8 cellular contexts compared by ENCODE assay signal in the genomic region with DNA sequence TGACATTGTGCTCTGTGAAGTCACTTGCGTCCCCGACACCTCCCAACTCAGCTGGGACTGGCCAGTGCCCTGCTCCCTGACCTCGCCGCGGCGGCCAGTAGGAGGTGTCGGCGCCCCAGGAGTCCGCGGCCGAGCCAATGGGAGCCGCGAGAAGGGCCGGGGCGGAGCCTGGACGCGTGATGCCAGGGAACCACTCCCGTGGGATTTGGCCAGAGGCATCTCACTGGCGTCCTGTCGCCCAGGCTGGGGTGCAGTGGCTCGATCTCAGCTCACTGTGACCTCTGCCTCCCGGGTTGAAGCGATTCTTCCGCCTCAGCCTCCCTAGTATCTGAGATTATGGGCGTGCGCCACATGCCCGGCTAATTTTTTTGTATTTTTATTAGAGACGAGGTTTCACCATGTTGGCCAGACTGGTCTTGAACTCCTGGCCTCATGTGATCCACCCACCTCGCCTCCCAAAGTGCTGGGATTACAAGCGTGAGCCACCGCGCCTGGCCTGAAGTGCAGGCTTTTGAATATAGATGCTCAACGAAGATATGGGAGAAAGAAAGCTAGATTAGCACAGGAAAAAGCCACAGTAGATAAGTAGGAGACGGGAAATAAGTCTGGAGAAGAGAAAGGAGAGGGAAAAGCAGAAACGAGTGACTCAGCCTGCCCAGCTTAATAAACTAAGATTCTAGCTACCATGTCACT. TPM values are rescaled to one million over a fixed set of nuclear protein-coding genes. Genes with fewer than 3 reads are reported as not detected.
DNase-seq lines count a peak whose midpoint lies in the region; ATAC-seq and TF ChIP-seq lines count a peak whose summit lies in the region.

No MANE protein-coding gene starts in this region.

- TF ChIP-seq CTCF in CD14-positive monocyte (IDR thresholded peaks at IDR 0.05): peak; percentile 39
- TF ChIP-seq CTCF in GM20000 (IDR thresholded peaks at IDR 0.05; ENCODE audit: extremely low read depth, missing control alignments): peak; percentile 36
- peak; percentile 15 for TF ChIP-seq CTCF in retinal pigment epithelial cell (conservative IDR thresholded peaks at IDR 0.05; ENCODE audit: low read depth, low read length)

- H3K4me1 Mint-ChIP-seq in CD14-positive monocyte (peaks cover 13% of the 10 kb centered on the region), T-helper 17 cell (peaks cover 3% of the 10 kb centered on the region)

- no peaks in the 10 kb centered on the region for H3K9me3 ChIP-seq in T-helper 17 cell (ENCODE audit: control insufficient read depth, low read length, poor library complexity, severe bottlenecking)

- ATAC-seq in T-helper 17 cell: peak; percentile 92
- ATAC-seq in GM18907 (IDR thresholded peaks at IDR 0.05; ENCODE audit: unreplicated experiment): no peak

- peaks cover 1 to 6% (median 4%) of the 10 kb centered on the region in 3 donors for H3K27me3 Mint-ChIP-seq in CD14-positive monocyte (ENCODE audit: low read depth in 3 of 3)
- H3K27me3 Mint-ChIP-seq in T-helper 17 cell: peaks cover 7% of the 10 kb centered on the region

- DNase-seq in CD14-positive monocyte (ENCODE audit: low spot score) (peak; percentile 75), GM20000 (ENCODE audit: low spot score) (peak; percentile 83), NCI-H1048 (lab: John Stamatoyannopoulos, UW) (peak; percentile 25), T-helper 17 cell (peak in 2 of 3 donors; percentile 28 to 34), T47D (ENCODE audit: low read depth in 1 of 2, low spot score in 1 of 2) (peak; percentile 77 to 91), retinal pigment epithelial cell (ENCODE audit: low read depth) (peak; percentile 33)

- H3K4me3 ChIP-seq in iPS-11a (ENCODE audit: low read depth, low read length) (peak overlapping the region; percentile 46), retinal pigment epithelial cell (ENCODE audit: low read length) (peak overlapping the region; percentile 77)

- intact Hi-C loops in CD14-positive monocyte (cut with micrococcal nuclease): no loop called here

- H3K36me3 Mint-ChIP-seq in CD14-positive monocyte (peaks cover 0 to 2% of the 10 kb centered on the region in 2 donors), T-helper 17 cell (ENCODE audit: low read depth) (no peaks in the 10 kb centered on the region)

- in situ Hi-C loops in T47D (cut with HindIII; ENCODE audit: low pct_unique_long_range_greater_than_20kb, low sequenced_read_pairs): no loop called here

- H3K4me3 Mint-ChIP-seq in CD14-positive monocyte (peak overlapping the region; percentile 70 to 89), T-helper 17 cell (peak overlapping the region; percentile 75)

- H3K27ac Mint-ChIP-seq in CD14-positive monocyte (peak overlapping the region in 6 of 7 donors; percentile 63 to 70 (median 66)), T-helper 17 cell (no peak overlapping the region)

- peaks cover 0 to 2% (median 0%) of the 10 kb centered on the region in 7 donors for H3K9me3 Mint-ChIP-seq in CD14-positive monocyte

RNA-seq across cellular contexts. Expression of a gene that starts 38.0 kb away (rescaled TPM):
- 10 to 100 TPM; 83.3 to 85.6 TPM for polyA plus RNA-seq in CD14-positive monocyte
- 10 to 100 TPM; 40.5 to 41.9 TPM for total RNA-seq in T-helper 17 cell

RNA-seq across cellular contexts. Expression of a gene that starts 38.7 kb away (rescaled TPM):
- 100 to 1,000 TPM; 274 to 307 TPM for polyA plus RNA-seq in CD14-positive monocyte
- total RNA-seq in T-helper 17 cell: 100 to 1,000 TPM; 130 to 152 TPM

Comparison
In these comparisons a context has a peak if more than half of its experiments do, and no peak if none do; other contexts are left out.
1. DNase-seq: peak in every context shown above with its lines; median percentile 84 in T47D; 83 in GM20000; 75 in CD14-positive monocyte; 33 in retinal pigment epithelial cell; 31 in T-helper 17 cell; 25 in NCI-H1048.